25 cellular contexts compared by ENCODE assay signal in the genomic region with DNA sequence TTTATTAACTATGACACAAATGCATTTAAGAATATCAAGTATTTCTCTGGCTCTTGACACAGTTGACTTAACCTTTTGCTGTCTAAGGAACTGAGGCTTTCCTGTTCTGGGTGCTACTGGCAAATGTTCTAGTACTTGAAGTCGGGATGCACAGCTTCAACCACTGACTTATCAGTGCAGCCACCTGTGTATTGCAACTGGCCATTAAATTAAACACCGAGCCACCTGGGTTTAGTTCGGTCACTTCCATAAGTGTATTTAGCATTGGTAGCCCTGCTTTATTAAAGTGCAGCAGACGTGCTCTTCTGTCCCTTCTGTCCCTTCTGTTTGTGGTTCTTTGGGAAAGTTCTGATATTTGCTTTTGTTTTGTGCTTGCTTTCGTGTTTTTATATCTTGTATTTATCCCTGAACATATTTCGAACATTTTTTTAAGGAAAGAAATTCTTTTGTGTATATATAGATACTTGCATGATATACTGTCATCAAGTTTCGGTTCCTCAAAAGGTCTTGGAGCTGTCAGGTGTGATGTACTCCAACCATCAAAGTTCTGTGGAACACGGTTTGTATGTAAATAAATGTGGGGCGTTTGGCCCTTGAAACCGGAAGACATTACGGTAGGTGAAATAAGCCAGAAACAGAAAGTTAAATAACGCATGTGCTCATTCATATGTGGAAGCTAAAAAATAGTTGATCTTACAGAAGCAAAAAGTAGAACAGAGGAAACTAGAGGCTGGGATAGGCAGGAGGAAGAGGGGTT.
DNase-seq lines count a peak whose midpoint lies in the region; ATAC-seq, FAIRE-seq and TF ChIP-seq lines count a peak whose summit lies in the region.
"Had no signal": no experiment of that assay in that cellular context is flagged by ENCODE, and none has a peak within 500 bp of the region (broad histone marks: within the 10 kb centered on the region; RNA-seq: fewer than 3 reads in every experiment).

No MANE protein-coding gene starts in this region.

- no peaks in the 10 kb centered on the region for H3K27me3 ChIP-seq in OCI-LY1 (ENCODE audit: insufficient read depth, low read length)
- H3K27me3 ChIP-seq: brain microvascular endothelial cell, dorsolateral prefrontal cortex, esophagus muscularis mucosa, upper lobe of right lung had no signal

- H3K36me3 ChIP-seq in OCI-LY1 (ENCODE audit: insufficient read depth, low read length), result no peaks in the 10 kb centered on the region
- H3K36me3 ChIP-seq: brain microvascular endothelial cell, esophagus muscularis mucosa, prostate gland, upper lobe of right lung had no signal

- no peaks in the 10 kb centered on the region for H3K9me2 ChIP-seq in OCI-LY1 (ENCODE audit: low read depth, low read length)

- peak overlapping the region; percentile 54 for H3K4me3 ChIP-seq in OCI-LY1 (ENCODE audit: low read depth, low read length, poor library complexity, severe bottlenecking)
- H3K4me3 ChIP-seq: dorsolateral prefrontal cortex, esophagus muscularis mucosa, prostate gland, upper lobe of right lung had no signal

- DNase-seq in DMS79 treated with DMSO at 0.1 percent for 48 hours (lab: John Stamatoyannopoulos, UW), result no peak
- DNase-seq in NCI-H446 treated with DMSO at 0.1 percent for 48 hours (lab: John Stamatoyannopoulos, UW), result no peak
- no peak for DNase-seq in RCC 7860 (ENCODE audit: low spot score)
- DNase-seq in iPS-NIHi11 (ENCODE audit: low spot score), result no peak
- DNase-seq: activated CD4-positive, alpha-beta T cell treated with anti-CD3 and anti-CD28 coated beads, Interleukin-2, amount 10 ng/mL, durations not matched to agents 7 days and 5 days; activated naive CD8-positive, alpha-beta T cell treated with anti-CD3 and anti-CD28 coated beads for 36 hours; brain microvascular endothelial cell; CD8-positive, alpha-beta memory T cell; dorsolateral prefrontal cortex; EL; head of caudate nucleus; IMR-90; mammary epithelial cell; natural killer cell; NCI-H1105; NCI-H226; stimulated activated naive CD8-positive, alpha-beta T cell treated with anti-CD3 and anti-CD28 coated beads, Interleukin-15, Interleukin-2, amounts not matched to agents 100 U/mL and 50 U/mL, for 24 hours; upper lobe of right lung had no signal

- no peaks in the 10 kb centered on the region for H3F3A ChIP-seq in OCI-LY1 (ENCODE audit: insufficient read depth, low read length)

- no peaks in the 10 kb centered on the region for H3K9me3 ChIP-seq in OCI-LY1 (ENCODE audit: low read length)
- H3K9me3 ChIP-seq: esophagus muscularis mucosa, prostate gland, upper lobe of right lung had no signal

- H3K4me2 ChIP-seq in OCI-LY1 (ENCODE audit: low read length), result peak overlapping the region; percentile 64

- ATAC-seq in GM18498 (IDR thresholded peaks at IDR 0.05; ENCODE audit: unreplicated experiment) (peak; percentile 53), GM21515 (IDR thresholded peaks at IDR 0.05; ENCODE audit: unreplicated experiment) (peak; percentile 75), HG03139 (IDR thresholded peaks at IDR 0.05; ENCODE audit: unreplicated experiment) (peak; percentile 66)
- ATAC-seq: natural killer cell; stimulated activated naive CD8-positive, alpha-beta T cell treated with anti-CD3 and anti-CD28 coated beads, Interleukin-15, Interleukin-2, amounts not matched to agents 100 U/mL and 50 U/mL, for 24 hours; upper lobe of right lung had no signal

- FAIRE-seq in RCC 7860 (lab: Jason Lieb, UNC), result no peak
- FAIRE-seq: GM12892 had no signal

- H3K27ac ChIP-seq in OCI-LY1 (ENCODE audit: low read depth, low read length, poor library complexity, severe bottlenecking), result peak overlapping the region; percentile 98
- H3K27ac ChIP-seq: brain microvascular endothelial cell, dorsolateral prefrontal cortex, esophagus muscularis mucosa, prostate gland, upper lobe of right lung had no signal

- H3K9ac ChIP-seq in OCI-LY1 (ENCODE audit: low read length), result peak overlapping the region; percentile 64

- no peaks in the 10 kb centered on the region for H4K20me1 ChIP-seq in OCI-LY1 (ENCODE audit: insufficient read depth, low read length)

- H3K4me1 ChIP-seq in OCI-LY1 (ENCODE audit: insufficient read depth, low read length, severe bottlenecking), result peaks cover 70% of the 10 kb centered on the region
- H3K4me1 ChIP-seq: esophagus muscularis mucosa, prostate gland, upper lobe of right lung had no signal

- no peaks in the 10 kb centered on the region for H3K79me2 ChIP-seq in OCI-LY1 (ENCODE audit: insufficient read depth, low read length)

- no peak for TF ChIP-seq CTCF in OCI-LY1 (IDR thresholded peaks at IDR 0.05; ENCODE audit: low read length)

- H2AFZ ChIP-seq in OCI-LY1 (ENCODE audit: low read length), result 0 out of 2 replicates have a peak overlapping the region, but pooled peaks have one; percentile 25
